In genomic region chr9:110744753-110745522, GRCh38 we compare ENCODE assay signal across 7 cellular contexts.
DNase-seq lines count a peak whose midpoint lies in the region; ATAC-seq, FAIRE-seq and TF ChIP-seq lines count a peak whose summit lies in the region.

No MANE protein-coding gene starts in this region.

- TF ChIP-seq CTCF in cardiac fibroblast (IDR thresholded peaks at IDR 0.05; ENCODE audit: low read depth, low read length): no peak
- no peak for TF ChIP-seq CTCF in left lung (IDR thresholded peaks at IDR 0.05)
- TF ChIP-seq CTCF in upper lobe of right lung (IDR thresholded peaks at IDR 0.05): no peak
- no peak for TF ChIP-seq CTCF in HepG2 (CRISPR knock-in tag; IDR thresholded peaks at IDR 0.05)

- peaks cover 14% of the 10 kb centered on the region; the same call in 1 of the 2 replicates for H3K4me1 ChIP-seq in HUES48 (ENCODE audit: control insufficient read depth, insufficient read depth, low read length)
- peaks cover 8% of the 10 kb centered on the region in 2 donors for H3K4me1 ChIP-seq in left lung
- peaks cover 3% of the 10 kb centered on the region for H3K4me1 ChIP-seq in upper lobe of right lung
- H3K4me1 ChIP-seq in HepG2 (ENCODE audit: insufficient read depth, low read length): no peaks in the 10 kb centered on the region

- no peak for TF ChIP-seq POLR2A in HepG2 (IDR thresholded peaks at IDR 0.05; ENCODE audit: insufficient read depth in 1 of 2, low read depth in 2 of 2, low read length in 2 of 2)

- DNase-seq in cardiac fibroblast (ENCODE audit: low read depth in 2 of 2) (peak; percentile 97 to 99), left lung (no peak), upper lobe of right lung (no peak), HepG2 (ENCODE audit: low spot score) (no peak), NCI-H2171 (lab: John Stamatoyannopoulos, UW) (no peak)

- FAIRE-seq in HepG2 (lab: Jason Lieb, UNC): no peak

- TF ChIP-seq EP300 in HepG2 (IDR thresholded peaks at IDR 0.05; ENCODE audit: low read depth in 2 of 2, low read length in 2 of 2) (no peak), HepG2 (CRISPR knock-in tag; IDR thresholded peaks at IDR 0.05; ENCODE audit: borderline replicate concordance) (no peak)

- CTCF ChIA-PET in HepG2 (lab: Yijun Ruan, JAX; ENCODE audit: low intra/inter-chr PET ratio, low total read pairs): no interaction called here

- no peaks in the 10 kb centered on the region for H4K20me1 ChIP-seq in HepG2 (ENCODE audit: insufficient read depth, low read length)

- in situ Hi-C loops in HepG2 (cut with HindIII; ENCODE audit: extremely low pct_ligation_motif_present, low pct_unique_long_range_greater_than_20kb): no loop called here

- intact Hi-C loops in left lung (cut with DNase I) (no loop called here), upper lobe of right lung (cut with DNase I) (loop anchor here (10.0 kb wide), 1 partner anchor 60 kb away; no protein-coding TSS in a partner anchor), HepG2 (cut with micrococcal nuclease; ENCODE audit: unreplicated experiment) (no loop called here)

- POLR2A ChIA-PET in HepG2 (lab: Yijun Ruan, JAX): no interaction called here

- no TSS peak for BruUV-seq in HepG2 (replicated peaks; lab: Mats Ljungman, UMichigan)

- H2AFZ ChIP-seq in HepG2 (ENCODE audit: low read length): no peak overlapping the region

- ATAC-seq in left lung: peak; percentile 90
- ATAC-seq in upper lobe of right lung: peak; percentile 79
- no peak for ATAC-seq in HepG2
- no peak for ATAC-seq in HG03025 (IDR thresholded peaks at IDR 0.05; ENCODE audit: low FRiP score, unreplicated experiment)

- H3K4me3 ChIP-seq in HUES48 (ENCODE audit: low read depth, low read length) (no peak overlapping the region), cardiac fibroblast (replicated peaks in 1 of 2; ENCODE audit: low read depth in 2 of 2, low read length in 2 of 2) (no peak overlapping the region), left lung (no peak overlapping the region), upper lobe of right lung (no peak overlapping the region), HepG2 (replicated peaks in 1 of 3; ENCODE audit: insufficient read depth in 1 of 3, low read depth in 2 of 3, low read length in 3 of 3) (no peak overlapping the region)

- no peak for TF ChIP-seq RAD21 in HepG2 (CRISPR knock-in tag; IDR thresholded peaks at IDR 0.05)

- H3K36me3 ChIP-seq in HUES48 (ENCODE audit: control insufficient read depth, insufficient read depth, low read length): no peaks in the 10 kb centered on the region
- no peaks in the 10 kb centered on the region for H3K36me3 ChIP-seq in left lung
- H3K36me3 ChIP-seq in upper lobe of right lung: no peaks in the 10 kb centered on the region
- no peaks in the 10 kb centered on the region for H3K36me3 ChIP-seq in HepG2 (replicated peaks in 1 of 2; ENCODE audit: control insufficient read depth in 1 of 2, insufficient read depth in 2 of 2, low read length in 2 of 2)

- 0% methylated on average over 4 of the region's 4 CpGs for WGBS in HepG2 (ENCODE audit: low lambda C conversion rate)

- H3K27ac ChIP-seq in HUES48 (ENCODE audit: low read depth, low read length) (peak overlapping the region; percentile 83), left lung (peak overlapping the region; percentile 29 to 80), upper lobe of right lung (peak overlapping the region; percentile 52), HepG2 (ENCODE audit: extremely low read length, insufficient read depth, low read length) (no peak overlapping the region)

- H3K9me3 ChIP-seq in HUES48 (ENCODE audit: control insufficient read depth, insufficient read depth, low read length): no peaks in the 10 kb centered on the region
- no peaks in the 10 kb centered on the region for H3K9me3 ChIP-seq in left lung
- H3K9me3 ChIP-seq in upper lobe of right lung: no peaks in the 10 kb centered on the region
- no peaks in the 10 kb centered on the region for H3K9me3 ChIP-seq in HepG2 (ENCODE audit: low read length)

- H3K27me3 ChIP-seq in HUES48 (ENCODE audit: control insufficient read depth, insufficient read depth, low read length): no peaks in the 10 kb centered on the region
- H3K27me3 ChIP-seq in left lung: no peaks in the 10 kb centered on the region
- no peaks in the 10 kb centered on the region for H3K27me3 ChIP-seq in upper lobe of right lung
- no peaks in the 10 kb centered on the region for H3K27me3 ChIP-seq in HepG2 (ENCODE audit: control insufficient read depth in 1 of 2, insufficient read depth in 2 of 2, low read length in 2 of 2)

- no peak overlapping the region for H3K4me2 ChIP-seq in HepG2 (ENCODE audit: low read depth, low read length)

- no peak overlapping the region for H3K9ac ChIP-seq in HUES48 (ENCODE audit: low read depth, low read length)
- no peak overlapping the region for H3K9ac ChIP-seq in HepG2 (ENCODE audit: insufficient read depth, low read depth, low read length)

- H3K79me2 ChIP-seq in HepG2 (ENCODE audit: insufficient read depth, low read length): no peaks in the 10 kb centered on the region

TF ChIP-seq in HepG2, 621 proteins besides CTCF, POLR2A, EP300 and RAD21:
- no peak for TF ChIP-seq DNMT1 (CRISPR knock-in tag; IDR thresholded peaks at IDR 0.05)
- TF ChIP-seq ZNF451 (CRISPR knock-in tag; IDR thresholded peaks at IDR 0.05): no peak
- no peak for TF ChIP-seq CSRNP1 (CRISPR knock-in tag; IDR thresholded peaks at IDR 0.05)
- no peak for TF ChIP-seq ZBTB7A (CRISPR knock-in tag; IDR thresholded peaks at IDR 0.05)
- TF ChIP-seq NCOA2 (CRISPR knock-in tag; IDR thresholded peaks at IDR 0.05): no peak
- TF ChIP-seq NR2C2 (CRISPR knock-in tag; IDR thresholded peaks at IDR 0.05; ENCODE audit: borderline replicate concordance): no peak
- TF ChIP-seq KMT2A (CRISPR knock-in tag; IDR thresholded peaks at IDR 0.05): no peak
- no peak for TF ChIP-seq ZNF749 (CRISPR knock-in tag; IDR thresholded peaks at IDR 0.05; ENCODE audit: borderline replicate concordance)
- TF ChIP-seq THAP7 (CRISPR knock-in tag; IDR thresholded peaks at IDR 0.05): no peak
- no peak for TF ChIP-seq MZF1 (CRISPR knock-in tag; IDR thresholded peaks at IDR 0.05; ENCODE audit: borderline replicate concordance)
- TF ChIP-seq U2AF2 (IDR thresholded peaks at IDR 0.05; ENCODE audit: low read depth, low read length): no peak
- TF ChIP-seq ZNF564 (CRISPR knock-in tag; IDR thresholded peaks at IDR 0.05): no peak
- no peak for TF ChIP-seq KDM2A (CRISPR knock-in tag; IDR thresholded peaks at IDR 0.05; ENCODE audit: borderline replicate concordance, low read depth)
- no peak for TF ChIP-seq NFAT5 (CRISPR knock-in tag; IDR thresholded peaks at IDR 0.05)
- TF ChIP-seq SMARCE1 (IDR thresholded peaks at IDR 0.05; ENCODE audit: borderline replicate concordance): no peak

Comparison
In these comparisons a context has a peak if more than half of its experiments do, and no peak if none do; other contexts are left out.
1. DNase-seq: peak in cardiac fibroblast (2 of 2); none in left lung (0 of 2), upper lobe of right lung (single experiment), HepG2 (single experiment) and NCI-H2171 (single experiment).
2. ATAC-seq: peak in left lung (single experiment) and upper lobe of right lung (single experiment); none in HepG2 (single experiment) and HG03025 (single experiment).